ENCODE assay signal across 8 cellular contexts in the genomic region with DNA sequence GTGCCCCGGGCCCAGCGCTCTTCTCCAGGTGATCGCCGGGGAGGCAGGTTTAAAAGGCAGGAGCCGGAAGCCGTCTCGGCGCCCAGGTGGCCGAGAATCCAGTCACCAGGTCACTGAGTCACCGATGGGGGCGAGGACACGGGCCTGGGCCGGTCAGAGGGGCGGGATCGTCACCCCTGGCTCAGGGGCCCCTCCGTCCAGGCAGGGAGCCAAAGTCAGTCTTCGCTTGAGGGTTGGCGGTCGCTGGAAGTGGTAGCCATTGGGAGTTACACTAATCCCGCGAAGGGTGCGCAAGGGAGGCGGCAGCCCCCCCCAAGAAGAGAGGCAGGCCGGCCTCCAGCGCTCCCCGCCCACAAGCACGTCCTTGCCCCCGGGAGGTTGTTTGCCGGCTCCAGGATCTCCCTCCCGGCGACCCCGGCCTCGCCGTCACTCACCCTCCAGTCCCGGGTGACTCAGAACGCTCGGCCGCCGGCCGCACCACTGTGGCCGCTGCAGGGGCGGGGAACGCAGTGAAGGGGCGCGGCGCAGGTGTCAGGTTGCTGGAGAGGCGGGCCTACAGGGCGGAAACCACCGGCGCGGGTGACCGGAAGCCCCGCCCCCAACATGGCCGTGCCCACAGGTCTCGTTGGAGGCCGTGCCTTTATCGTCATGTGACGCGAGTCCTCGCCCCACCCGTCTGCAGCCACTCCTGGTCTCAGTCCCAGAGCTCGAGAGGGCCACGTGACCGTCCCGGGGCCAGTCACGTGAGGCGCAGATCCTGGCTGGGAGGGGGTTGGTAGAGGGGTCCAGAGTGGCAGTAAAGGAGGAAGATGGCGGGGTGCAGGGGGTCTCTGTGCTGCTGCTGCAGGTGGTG. TPM values are rescaled to one million over a fixed set of nuclear protein-coding genes. Genes with fewer than 3 reads are reported as not detected.
DNase-seq lines count a peak whose midpoint lies in the region; ATAC-seq and TF ChIP-seq lines count a peak whose summit lies in the region.

A gene with protein sequence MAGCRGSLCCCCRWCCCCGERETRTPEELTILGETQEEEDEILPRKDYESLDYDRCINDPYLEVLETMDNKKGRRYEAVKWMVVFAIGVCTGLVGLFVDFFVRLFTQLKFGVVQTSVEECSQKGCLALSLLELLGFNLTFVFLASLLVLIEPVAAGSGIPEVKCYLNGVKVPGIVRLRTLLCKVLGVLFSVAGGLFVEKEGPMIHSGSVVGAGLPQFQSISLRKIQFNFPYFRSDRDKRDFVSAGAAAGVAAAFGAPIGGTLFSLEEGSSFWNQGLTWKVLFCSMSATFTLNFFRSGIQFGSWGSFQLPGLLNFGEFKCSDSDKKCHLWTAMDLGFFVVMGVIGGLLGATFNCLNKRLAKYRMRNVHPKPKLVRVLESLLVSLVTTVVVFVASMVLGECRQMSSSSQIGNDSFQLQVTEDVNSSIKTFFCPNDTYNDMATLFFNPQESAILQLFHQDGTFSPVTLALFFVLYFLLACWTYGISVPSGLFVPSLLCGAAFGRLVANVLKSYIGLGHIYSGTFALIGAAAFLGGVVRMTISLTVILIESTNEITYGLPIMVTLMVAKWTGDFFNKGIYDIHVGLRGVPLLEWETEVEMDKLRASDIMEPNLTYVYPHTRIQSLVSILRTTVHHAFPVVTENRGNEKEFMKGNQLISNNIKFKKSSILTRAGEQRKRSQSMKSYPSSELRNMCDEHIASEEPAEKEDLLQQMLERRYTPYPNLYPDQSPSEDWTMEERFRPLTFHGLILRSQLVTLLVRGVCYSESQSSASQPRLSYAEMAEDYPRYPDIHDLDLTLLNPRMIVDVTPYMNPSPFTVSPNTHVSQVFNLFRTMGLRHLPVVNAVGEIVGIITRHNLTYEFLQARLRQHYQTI (plus strand): TSS at position 738 of the 853 bp plus-strand sequence. CDS start 72 bp downstream, at position 810.
A gene (minus strand): TSS at position 511 of the 853 bp plus-strand sequence. CDS start 2,848 bp downstream, outside the sequence.

- ATAC-seq in GM19397 (IDR thresholded peaks at IDR 0.05; ENCODE audit: unreplicated experiment) (peak; percentile 84), HG03571 (IDR thresholded peaks at IDR 0.05; ENCODE audit: unreplicated experiment) (peak; percentile 76)

- peak within 1 kb of the TSS; percentile 99 to 100 (median 99) for H3K27ac Mint-ChIP-seq in CD14-positive monocyte

- H3K4me1 Mint-ChIP-seq in CD14-positive monocyte: peaks cover 71% of the 10 kb centered on the region

- DNase-seq in CD14-positive monocyte (ENCODE audit: low spot score) (peak; percentile 100), NCI-H82 (lab: John Stamatoyannopoulos, UW) (peak; percentile 100), dorsolateral prefrontal cortex (peak; percentile 99), lower leg skin (ENCODE audit: low spot score in 2 of 2) (peak; percentile 99 to 100)
- peak; percentile 98 to 99 for DNase-seq in activated CD4-positive, alpha-beta T cell treated with anti-CD3 and anti-CD28 coated beads, Interleukin-2, amount 50 U/mL, for 48 hours
- DNase-seq in stimulated activated CD4-positive, alpha-beta T cell treated with anti-CD3 and anti-CD28 coated beads, Interleukin-4, amount 100 ng/mL, for 48 hours (ENCODE audit: low read depth in 2 of 2): peak; percentile 97 to 99

- H3K27me3 ChIP-seq in dorsolateral prefrontal cortex: no peaks in the 10 kb centered on the region

- H3K4me3 Mint-ChIP-seq in CD14-positive monocyte: peak within 1 kb of the TSS; percentile 94 to 99

- intact Hi-C loops in CD14-positive monocyte (cut with micrococcal nuclease): loop anchor here in 1 of 2 donors (5.0 to 10.0 kb wide), 2 partner anchors 102 to 179 kb away; a partner anchor contains a TSS
- intact Hi-C loops in dorsolateral prefrontal cortex (cut with DNase I): loop anchor here (2.0 to 10.0 kb wide), 5 partner anchors 68 to 161 kb away; a partner anchor contains a TSS
- intact Hi-C loops in lower leg skin (cut with DNase I; ENCODE audit: low total_unique reads): no loop called here

- H3K9me3 Mint-ChIP-seq in CD14-positive monocyte: no peaks in the 10 kb centered on the region

- H3K4me3 ChIP-seq in dorsolateral prefrontal cortex: peak within 1 kb of the TSS; percentile 61 to 100 (median 93)
- H3K4me3 ChIP-seq in lower leg skin (ENCODE audit: low read depth, poor library complexity, severe bottlenecking): peak within 1 kb of the TSS; percentile 74

- H3K27me3 Mint-ChIP-seq in CD14-positive monocyte (ENCODE audit: low read depth in 3 of 3): peaks cover 0 to 2% (median 1%) of the 10 kb centered on the region in 3 donors

- WGBS in lower leg skin, 2 donors: 1% methylated on average over 32 to 33 of the region's 68 CpGs

- TF ChIP-seq POLR2A in lower leg skin (IDR thresholded peaks at IDR 0.05): peak in 1 of 2 donors; percentile 74

- H3K36me3 Mint-ChIP-seq in CD14-positive monocyte: peaks cover 41 to 51% of the 10 kb centered on the region in 2 donors

- TF ChIP-seq CTCF in CD14-positive monocyte (IDR thresholded peaks at IDR 0.05): no peak
- TF ChIP-seq CTCF in dorsolateral prefrontal cortex (IDR thresholded peaks at IDR 0.05 in 54 of 56, conservative IDR thresholded peaks at IDR 0.05 in 2 of 56; ENCODE audit: low read depth in 1 of 56, partially characterized antibody in 56 of 56): peak in 16 of 56 donors; percentile 4 to 40 (median 22)
- TF ChIP-seq CTCF in lower leg skin (IDR thresholded peaks at IDR 0.05): no peak

- peak within 1 kb of the TSS; percentile 88 to 99 (median 95) for H3K27ac ChIP-seq in dorsolateral prefrontal cortex

RNA-seq across cellular contexts. Expression of the first gene that starts in this region (rescaled TPM):
- 1 to 10 TPM; 3.8 to 4.2 TPM for polyA plus RNA-seq in CD14-positive monocyte
- total RNA-seq in dorsolateral prefrontal cortex (10 to 100 TPM; 51.7 to 92.9 (median 69.7) TPM), lower leg skin (10 to 100 TPM in 2 of 4 donors, 1 to 10 TPM in 2; 7.0 to 12.4 (median 10.9) TPM)

RNA-seq across cellular contexts. Expression of the second gene that starts in this region (rescaled TPM):
- polyA plus RNA-seq in CD14-positive monocyte: 1 to 10 TPM; 4.5 to 8.5 TPM
- total RNA-seq in dorsolateral prefrontal cortex: 10 to 100 TPM; 31.4 to 70.6 (median 41.5) TPM
- 10 to 100 TPM; 25.9 to 41.8 (median 33.0) TPM for total RNA-seq in lower leg skin

Comparison
In these comparisons a context has a peak if more than half of its experiments do, and no peak if none do; other contexts are left out.
1. Peak in every context shown above with its lines: DNase-seq, ATAC-seq, H3K4me3 ChIP-seq and H3K27ac ChIP-seq.